Comparison of ENCODE assay signal across 21 cellular contexts in genomic region chr15:89451846-89452245, GRCh38. TPM values are rescaled to one million over a fixed set of nuclear protein-coding genes. Genes with fewer than 3 reads are reported as not detected.
DNase-seq lines count a peak whose midpoint lies in the region; ATAC-seq and TF ChIP-seq lines count a peak whose summit lies in the region.
"Had no signal": no experiment of that assay in that cellular context is flagged by ENCODE, and none has a peak within 500 bp of the region (broad histone marks: within the 10 kb centered on the region; RNA-seq: fewer than 3 reads in every experiment).

No MANE protein-coding gene starts in this region.

- H3K4me3 Mint-ChIP-seq in brain = no peak overlapping the region
- H3K4me3 Mint-ChIP-seq: CD14-positive monocyte; CD4-positive, alpha-beta memory T cell; CD4-positive, CD25-positive, alpha-beta regulatory T cell; CD8-positive, alpha-beta memory T cell had no signal

- TF ChIP-seq CTCF in HEK293 (tag by site-specific recombination; IDR thresholded peaks at IDR 0.05) (no peak), brain (conservative IDR thresholded peaks at IDR 0.05) (no peak)

- POLR2A ChIA-PET in HEK293 (lab: Yijun Ruan, JAX) = no interaction called here

- CTCF ChIA-PET in HEK293 (lab: Yijun Ruan, JAX) = interaction anchor here (0.6 to 4.7 kb wide), 4 partner anchors 8 to 1815 kb away, joined by 3 to 62 read pairs (median 6); no protein-coding TSS in a partner anchor

- H3K4me3 ChIP-seq in HEK293 (ENCODE audit: low read depth, low read length) = no peak overlapping the region
- H3K4me3 ChIP-seq: BLaER1, GM12878 had no signal

- peaks cover 53% of the 10 kb centered on the region for H3K4me1 Mint-ChIP-seq in brain
- H3K4me1 Mint-ChIP-seq: CD14-positive monocyte; CD4-positive, alpha-beta memory T cell; CD4-positive, CD25-positive, alpha-beta regulatory T cell; CD8-positive, alpha-beta memory T cell had no signal

- DNase-seq in NCI-H69 (lab: John Stamatoyannopoulos, UW) (peak; percentile 53), DMS114 treated with DMSO at 0.1 percent for 48 hours (lab: John Stamatoyannopoulos, UW; ENCODE audit: unreplicated experiment) (no peak), NCI-H345 (lab: John Stamatoyannopoulos, UW) (no peak)
- DNase-seq: 8988T; ACHN; BE2C; CD4-positive, alpha-beta memory T cell; CD4-positive, CD25-positive, alpha-beta regulatory T cell; CD8-positive, alpha-beta memory T cell; COR-L47; DMS 273 treated with DMSO at 0.1 percent for 48 hours; DMS79 treated with DMSO at 0.1 percent for 48 hours; EL; GDM1 had no signal

- H3K4me1 ChIP-seq in HEK293 (ENCODE audit: control insufficient read depth, insufficient read depth, low read length) = peaks cover 9% of the 10 kb centered on the region

- H3K36me3 Mint-ChIP-seq in brain = no peaks in the 10 kb centered on the region
- H3K36me3 Mint-ChIP-seq: CD14-positive monocyte; CD4-positive, alpha-beta memory T cell; CD4-positive, CD25-positive, alpha-beta regulatory T cell had no signal

- H3K9me3 Mint-ChIP-seq in brain = peaks cover 0 to 6% (median 0%) of the 10 kb centered on the region in 5 experiments

- peak overlapping the region in 3 of 5 experiments; percentile 2 to 70 (median 24) for H3K27ac Mint-ChIP-seq in brain
- H3K27ac Mint-ChIP-seq: CD14-positive monocyte; CD4-positive, alpha-beta memory T cell; CD4-positive, CD25-positive, alpha-beta regulatory T cell; CD8-positive, alpha-beta memory T cell had no signal

- H3K27ac ChIP-seq in HEK293 (ENCODE audit: extremely low read depth, low read depth, low read length) = no peak overlapping the region
- H3K27ac ChIP-seq: BLaER1 had no signal

- no peaks in the 10 kb centered on the region for H3K9me3 ChIP-seq in HEK293 (ENCODE audit: control insufficient read depth, insufficient read depth, low read depth, low read length)
- H3K9me3 ChIP-seq: BE2C had no signal

- H3K27me3 Mint-ChIP-seq in brain = peaks cover 3% of the 10 kb centered on the region

- no peaks in the 10 kb centered on the region for H3K36me3 ChIP-seq in HEK293 (ENCODE audit: control insufficient read depth in 2 of 2, insufficient read depth in 1 of 2, low read length in 2 of 2)
- H3K36me3 ChIP-seq: BE2C, BLaER1 had no signal

- ATAC-seq in HG03159 (IDR thresholded peaks at IDR 0.05; ENCODE audit: unreplicated experiment) = no peak

TF ChIP-seq in HEK293, 187 proteins besides CTCF, POLR2A, EP300 and RAD21:
- TF ChIP-seq ZNF571 (tag by site-specific recombination; IDR thresholded peaks at IDR 0.05) = no peak
- 0 out of 2 replicates have a peak, but pooled peaks have one; percentile 1 for TF ChIP-seq ZSCAN4 (tag by site-specific recombination; IDR thresholded peaks at IDR 0.05)
- no peak for TF ChIP-seq ZNF19 (tag by site-specific recombination; IDR thresholded peaks at IDR 0.05; ENCODE audit: low read depth)
- no peak for TF ChIP-seq ZNF335 (tag by site-specific recombination; conservative IDR thresholded peaks at IDR 0.05)
- peak; percentile 79 for TF ChIP-seq GLIS1 (tag by site-specific recombination; IDR thresholded peaks at IDR 0.05)
- TF ChIP-seq ZNF521 (tag by site-specific recombination; IDR thresholded peaks at IDR 0.05) = no peak

RNA-seq across cellular contexts. Expression of gene RHCG, which starts 44.5 kb away (rescaled TPM):
- polyA plus RNA-seq in brain (ENCODE audit: insufficient read depth, low read depth, low replicate concordance) = 4.0 TPM
- polyA plus RNA-seq: AG04450; CD14-positive monocyte; CD4-positive, alpha-beta memory T cell; CD4-positive, CD25-positive, alpha-beta regulatory T cell; CD8-positive, alpha-beta memory T cell had no signal
